In the genomic region with DNA sequence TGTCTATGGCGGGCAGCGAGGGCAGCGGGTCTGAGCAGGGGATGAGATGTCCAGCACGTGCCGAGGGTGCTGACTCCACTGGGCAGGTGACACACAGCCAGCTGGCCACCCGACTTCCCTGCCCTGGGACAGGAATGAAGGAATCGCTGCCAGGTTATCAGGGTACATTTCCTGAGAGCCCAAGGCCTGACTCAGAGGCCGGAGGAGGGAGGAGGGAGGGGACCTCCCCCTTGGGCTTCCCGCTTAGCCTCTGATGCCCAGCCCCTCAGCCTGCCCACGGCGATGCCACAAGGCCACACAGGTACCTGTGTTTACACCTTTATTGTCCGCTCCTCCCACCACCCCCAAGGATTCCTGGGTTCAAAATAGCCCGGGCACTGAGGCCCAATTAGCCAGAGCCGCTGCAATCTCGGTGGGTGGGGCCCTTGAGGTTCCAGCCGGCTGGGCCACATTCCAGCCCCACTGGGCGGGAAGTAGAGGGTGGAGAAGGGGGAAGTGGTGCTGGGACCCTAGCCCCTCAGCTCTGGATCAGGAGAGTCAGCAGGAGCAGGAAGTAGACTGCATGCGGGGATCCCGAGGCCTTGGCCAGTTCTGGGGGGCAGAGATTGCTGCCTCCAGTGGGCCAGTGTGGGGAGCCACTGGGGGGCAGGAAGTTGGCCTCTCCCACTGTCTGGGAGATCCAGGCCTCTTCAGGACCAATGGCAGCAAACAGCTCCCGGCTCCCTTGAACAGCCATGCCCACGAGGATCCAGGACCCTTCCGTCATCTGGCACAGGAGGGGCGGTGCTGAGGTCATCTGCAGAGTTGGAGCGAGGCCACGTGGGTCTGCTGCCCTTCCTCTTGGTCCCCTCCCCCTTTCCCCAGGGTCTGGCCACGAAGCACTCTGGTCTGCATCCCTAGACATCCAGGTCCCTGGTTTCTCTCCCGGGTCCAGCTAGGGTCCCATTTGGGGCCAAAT, we compare ENCODE assay signal across 1 cellular context.
TF ChIP-seq lines count a peak whose summit lies in the region.

No MANE protein-coding gene starts in this region.

TF ChIP-seq in HepG2, 621 proteins besides CTCF, POLR2A, EP300 and RAD21 (continued from another document and continues in another):
- TF ChIP-seq MIXL1 (CRISPR knock-in tag; IDR thresholded peaks at IDR 0.05) (no peak), MYC (CRISPR knock-in tag; IDR thresholded peaks at IDR 0.05; ENCODE audit: borderline replicate concordance) (peak; percentile 63; the same call in 1 of the 2 replicates), ZNF274 (CRISPR knock-in tag; IDR thresholded peaks at IDR 0.05) (0 out of 2 replicates have a peak, but pooled peaks have one; percentile 53), PAF1 (CRISPR knock-in tag; IDR thresholded peaks at IDR 0.05) (no peak), MYNN (CRISPR knock-in tag; IDR thresholded peaks at IDR 0.05; ENCODE audit: low read depth) (no peak), ZNF383 (CRISPR knock-in tag; IDR thresholded peaks at IDR 0.05; ENCODE audit: borderline replicate concordance) (no peak), FOXK1 (CRISPR knock-in tag; IDR thresholded peaks at IDR 0.05; ENCODE audit: borderline replicate concordance, low read depth) (no peak), HMG20A (CRISPR knock-in tag; IDR thresholded peaks at IDR 0.05; ENCODE audit: borderline replicate concordance) (no peak), ZMYM3 (CRISPR knock-in tag; IDR thresholded peaks at IDR 0.05) (0 out of 2 replicates have a peak, but pooled peaks have one; percentile 30), SRF (IDR thresholded peaks at IDR 0.05; ENCODE audit: low read depth, low read length) (no peak), ZNF20 (CRISPR knock-in tag; IDR thresholded peaks at IDR 0.05) (no peak), HNF4A (CRISPR knock-in tag; IDR thresholded peaks at IDR 0.05) (peak; percentile 15; the same call in 1 of the 2 replicates), MXD4 (CRISPR knock-in tag; IDR thresholded peaks at IDR 0.05) (0 out of 2 replicates have a peak, but pooled peaks have one; percentile 58), ZNF839 (CRISPR knock-in tag; IDR thresholded peaks at IDR 0.05; ENCODE audit: borderline replicate concordance) (no peak), GATA4 (IDR thresholded peaks at IDR 0.05; ENCODE audit: borderline replicate concordance, low read depth) (no peak), NBN (conservative IDR thresholded peaks at IDR 0.05) (no peak), THAP11 (CRISPR knock-in tag; IDR thresholded peaks at IDR 0.05) (no peak), ZNF790 (CRISPR knock-in tag; IDR thresholded peaks at IDR 0.05; ENCODE audit: borderline replicate concordance) (no peak), MED13 (CRISPR knock-in tag; IDR thresholded peaks at IDR 0.05) (no peak)
- TF ChIP-seq, protein P1, sequence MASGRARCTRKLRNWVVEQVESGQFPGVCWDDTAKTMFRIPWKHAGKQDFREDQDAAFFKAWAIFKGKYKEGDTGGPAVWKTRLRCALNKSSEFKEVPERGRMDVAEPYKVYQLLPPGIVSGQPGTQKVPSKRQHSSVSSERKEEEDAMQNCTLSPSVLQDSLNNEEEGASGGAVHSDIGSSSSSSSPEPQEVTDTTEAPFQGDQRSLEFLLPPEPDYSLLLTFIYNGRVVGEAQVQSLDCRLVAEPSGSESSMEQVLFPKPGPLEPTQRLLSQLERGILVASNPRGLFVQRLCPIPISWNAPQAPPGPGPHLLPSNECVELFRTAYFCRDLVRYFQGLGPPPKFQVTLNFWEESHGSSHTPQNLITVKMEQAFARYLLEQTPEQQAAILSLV (CRISPR knock-in tag; IDR thresholded peaks at IDR 0.05; ENCODE audit: borderline replicate concordance), result no peak
- TF ChIP-seq, protein P2, sequence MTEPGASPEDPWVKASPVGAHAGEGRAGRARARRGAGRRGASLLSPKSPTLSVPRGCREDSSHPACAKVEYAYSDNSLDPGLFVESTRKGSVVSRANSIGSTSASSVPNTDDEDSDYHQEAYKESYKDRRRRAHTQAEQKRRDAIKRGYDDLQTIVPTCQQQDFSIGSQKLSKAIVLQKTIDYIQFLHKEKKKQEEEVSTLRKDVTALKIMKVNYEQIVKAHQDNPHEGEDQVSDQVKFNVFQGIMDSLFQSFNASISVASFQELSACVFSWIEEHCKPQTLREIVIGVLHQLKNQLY (CRISPR knock-in tag; IDR thresholded peaks at IDR 0.05), result 0 out of 2 replicates have a peak, but pooled peaks have one; percentile 10
- TF ChIP-seq, protein P3, sequence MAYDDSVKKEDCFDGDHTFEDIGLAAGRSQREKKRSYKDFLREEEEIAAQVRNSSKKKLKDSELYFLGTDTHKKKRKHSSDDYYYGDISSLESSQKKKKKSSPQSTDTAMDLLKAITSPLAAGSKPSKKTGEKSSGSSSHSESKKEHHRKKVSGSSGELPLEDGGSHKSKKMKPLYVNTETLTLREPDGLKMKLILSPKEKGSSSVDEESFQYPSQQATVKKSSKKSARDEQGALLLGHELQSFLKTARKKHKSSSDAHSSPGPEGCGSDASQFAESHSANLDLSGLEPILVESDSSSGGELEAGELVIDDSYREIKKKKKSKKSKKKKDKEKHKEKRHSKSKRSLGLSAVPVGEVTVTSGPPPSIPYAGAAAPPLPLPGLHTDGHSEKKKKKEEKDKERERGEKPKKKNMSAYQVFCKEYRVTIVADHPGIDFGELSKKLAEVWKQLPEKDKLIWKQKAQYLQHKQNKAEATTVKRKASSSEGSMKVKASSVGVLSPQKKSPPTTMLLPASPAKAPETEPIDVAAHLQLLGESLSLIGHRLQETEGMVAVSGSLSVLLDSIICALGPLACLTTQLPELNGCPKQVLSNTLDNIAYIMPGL (CRISPR knock-in tag; IDR thresholded peaks at IDR 0.05; ENCODE audit: borderline replicate concordance in 1 of 2, low read depth in 1 of 2), result peak in 1 of 2 experiments; percentile 23; a peak in 1 of 4 replicates
- TF ChIP-seq, protein P4, sequence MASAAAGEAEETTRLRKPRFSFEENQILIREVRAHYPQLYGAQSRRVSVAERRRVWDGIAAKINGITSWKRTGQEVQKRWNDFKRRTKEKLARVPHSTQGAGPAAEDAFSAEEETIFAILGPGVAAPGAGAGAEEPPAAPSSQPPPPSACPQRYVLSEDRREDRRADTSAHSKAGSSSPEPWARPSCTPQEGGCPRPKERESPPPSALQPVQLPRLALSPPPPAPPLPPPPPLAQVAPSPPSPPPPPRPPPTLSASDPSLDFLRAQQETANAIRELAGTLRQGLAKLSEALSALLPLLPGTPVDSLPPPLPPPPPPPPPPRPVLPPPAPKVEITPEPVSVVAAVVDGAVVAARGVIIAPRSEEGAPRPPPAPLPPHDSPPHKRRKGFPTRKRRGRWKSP (CRISPR knock-in tag; IDR thresholded peaks at IDR 0.05), result no peak
- TF ChIP-seq, protein P5, sequence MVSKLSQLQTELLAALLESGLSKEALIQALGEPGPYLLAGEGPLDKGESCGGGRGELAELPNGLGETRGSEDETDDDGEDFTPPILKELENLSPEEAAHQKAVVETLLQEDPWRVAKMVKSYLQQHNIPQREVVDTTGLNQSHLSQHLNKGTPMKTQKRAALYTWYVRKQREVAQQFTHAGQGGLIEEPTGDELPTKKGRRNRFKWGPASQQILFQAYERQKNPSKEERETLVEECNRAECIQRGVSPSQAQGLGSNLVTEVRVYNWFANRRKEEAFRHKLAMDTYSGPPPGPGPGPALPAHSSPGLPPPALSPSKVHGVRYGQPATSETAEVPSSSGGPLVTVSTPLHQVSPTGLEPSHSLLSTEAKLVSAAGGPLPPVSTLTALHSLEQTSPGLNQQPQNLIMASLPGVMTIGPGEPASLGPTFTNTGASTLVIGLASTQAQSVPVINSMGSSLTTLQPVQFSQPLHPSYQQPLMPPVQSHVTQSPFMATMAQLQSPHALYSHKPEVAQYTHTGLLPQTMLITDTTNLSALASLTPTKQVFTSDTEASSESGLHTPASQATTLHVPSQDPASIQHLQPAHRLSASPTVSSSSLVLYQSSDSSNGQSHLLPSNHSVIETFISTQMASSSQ (IDR thresholded peaks at IDR 0.05; ENCODE audit: low read depth), result no peak
- TF ChIP-seq, protein P5 (CRISPR knock-in tag; IDR thresholded peaks at IDR 0.05; ENCODE audit: borderline replicate concordance), result no peak
- TF ChIP-seq, protein P6, sequence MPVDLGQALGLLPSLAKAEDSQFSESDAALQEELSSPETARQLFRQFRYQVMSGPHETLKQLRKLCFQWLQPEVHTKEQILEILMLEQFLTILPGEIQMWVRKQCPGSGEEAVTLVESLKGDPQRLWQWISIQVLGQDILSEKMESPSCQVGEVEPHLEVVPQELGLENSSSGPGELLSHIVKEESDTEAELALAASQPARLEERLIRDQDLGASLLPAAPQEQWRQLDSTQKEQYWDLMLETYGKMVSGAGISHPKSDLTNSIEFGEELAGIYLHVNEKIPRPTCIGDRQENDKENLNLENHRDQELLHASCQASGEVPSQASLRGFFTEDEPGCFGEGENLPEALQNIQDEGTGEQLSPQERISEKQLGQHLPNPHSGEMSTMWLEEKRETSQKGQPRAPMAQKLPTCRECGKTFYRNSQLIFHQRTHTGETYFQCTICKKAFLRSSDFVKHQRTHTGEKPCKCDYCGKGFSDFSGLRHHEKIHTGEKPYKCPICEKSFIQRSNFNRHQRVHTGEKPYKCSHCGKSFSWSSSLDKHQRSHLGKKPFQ (CRISPR knock-in tag; IDR thresholded peaks at IDR 0.05; ENCODE audit: insufficient replicate concordance), result no peak
- TF ChIP-seq, protein P7, sequence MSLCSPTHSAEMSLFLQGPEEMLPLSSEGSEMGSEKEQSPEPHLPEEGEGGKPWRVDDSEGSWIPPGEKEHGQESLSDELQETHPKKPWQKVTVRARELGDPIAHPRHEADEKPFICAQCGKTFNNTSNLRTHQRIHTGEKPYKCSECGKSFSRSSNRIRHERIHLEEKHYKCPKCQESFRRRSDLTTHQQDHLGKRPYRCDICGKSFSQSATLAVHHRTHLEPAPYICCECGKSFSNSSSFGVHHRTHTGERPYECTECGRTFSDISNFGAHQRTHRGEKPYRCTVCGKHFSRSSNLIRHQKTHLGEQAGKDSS (CRISPR knock-in tag; IDR thresholded peaks at IDR 0.05; ENCODE audit: borderline replicate concordance, low read depth), result peak; percentile 12; the same call in 1 of the 2 replicates
- TF ChIP-seq, protein P8, sequence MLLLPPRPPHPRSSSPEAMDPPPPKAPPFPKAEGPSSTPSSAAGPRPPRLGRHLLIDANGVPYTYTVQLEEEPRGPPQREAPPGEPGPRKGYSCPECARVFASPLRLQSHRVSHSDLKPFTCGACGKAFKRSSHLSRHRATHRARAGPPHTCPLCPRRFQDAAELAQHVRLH (CRISPR knock-in tag; IDR thresholded peaks at IDR 0.05; ENCODE audit: borderline replicate concordance, low read depth), result no peak
- TF ChIP-seq, protein P9, sequence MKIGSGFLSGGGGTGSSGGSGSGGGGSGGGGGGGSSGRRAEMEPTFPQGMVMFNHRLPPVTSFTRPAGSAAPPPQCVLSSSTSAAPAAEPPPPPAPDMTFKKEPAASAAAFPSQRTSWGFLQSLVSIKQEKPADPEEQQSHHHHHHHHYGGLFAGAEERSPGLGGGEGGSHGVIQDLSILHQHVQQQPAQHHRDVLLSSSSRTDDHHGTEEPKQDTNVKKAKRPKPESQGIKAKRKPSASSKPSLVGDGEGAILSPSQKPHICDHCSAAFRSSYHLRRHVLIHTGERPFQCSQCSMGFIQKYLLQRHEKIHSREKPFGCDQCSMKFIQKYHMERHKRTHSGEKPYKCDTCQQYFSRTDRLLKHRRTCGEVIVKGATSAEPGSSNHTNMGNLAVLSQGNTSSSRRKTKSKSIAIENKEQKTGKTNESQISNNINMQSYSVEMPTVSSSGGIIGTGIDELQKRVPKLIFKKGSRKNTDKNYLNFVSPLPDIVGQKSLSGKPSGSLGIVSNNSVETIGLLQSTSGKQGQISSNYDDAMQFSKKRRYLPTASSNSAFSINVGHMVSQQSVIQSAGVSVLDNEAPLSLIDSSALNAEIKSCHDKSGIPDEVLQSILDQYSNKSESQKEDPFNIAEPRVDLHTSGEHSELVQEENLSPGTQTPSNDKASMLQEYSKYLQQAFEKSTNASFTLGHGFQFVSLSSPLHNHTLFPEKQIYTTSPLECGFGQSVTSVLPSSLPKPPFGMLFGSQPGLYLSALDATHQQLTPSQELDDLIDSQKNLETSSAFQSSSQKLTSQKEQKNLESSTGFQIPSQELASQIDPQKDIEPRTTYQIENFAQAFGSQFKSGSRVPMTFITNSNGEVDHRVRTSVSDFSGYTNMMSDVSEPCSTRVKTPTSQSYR (CRISPR knock-in tag; IDR thresholded peaks at IDR 0.05; ENCODE audit: borderline replicate concordance), result peak; percentile 66
- TF ChIP-seq, protein P10, sequence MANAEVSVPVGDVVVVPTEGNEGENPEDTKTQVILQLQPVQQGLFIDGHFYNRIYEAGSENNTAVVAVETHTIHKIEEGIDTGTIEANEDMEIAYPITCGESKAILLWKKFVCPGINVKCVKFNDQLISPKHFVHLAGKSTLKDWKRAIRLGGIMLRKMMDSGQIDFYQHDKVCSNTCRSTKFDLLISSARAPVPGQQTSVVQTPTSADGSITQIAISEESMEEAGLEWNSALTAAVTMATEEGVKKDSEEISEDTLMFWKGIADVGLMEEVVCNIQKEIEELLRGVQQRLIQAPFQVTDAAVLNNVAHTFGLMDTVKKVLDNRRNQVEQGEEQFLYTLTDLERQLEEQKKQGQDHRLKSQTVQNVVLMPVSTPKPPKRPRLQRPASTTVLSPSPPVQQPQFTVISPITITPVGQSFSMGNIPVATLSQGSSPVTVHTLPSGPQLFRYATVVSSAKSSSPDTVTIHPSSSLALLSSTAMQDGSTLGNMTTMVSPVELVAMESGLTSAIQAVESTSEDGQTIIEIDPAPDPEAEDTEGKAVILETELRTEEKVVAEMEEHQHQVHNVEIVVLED (CRISPR knock-in tag; IDR thresholded peaks at IDR 0.05; ENCODE audit: borderline replicate concordance), result peak; percentile 11; the same call in 1 of the 2 replicates
- TF ChIP-seq, protein P11, sequence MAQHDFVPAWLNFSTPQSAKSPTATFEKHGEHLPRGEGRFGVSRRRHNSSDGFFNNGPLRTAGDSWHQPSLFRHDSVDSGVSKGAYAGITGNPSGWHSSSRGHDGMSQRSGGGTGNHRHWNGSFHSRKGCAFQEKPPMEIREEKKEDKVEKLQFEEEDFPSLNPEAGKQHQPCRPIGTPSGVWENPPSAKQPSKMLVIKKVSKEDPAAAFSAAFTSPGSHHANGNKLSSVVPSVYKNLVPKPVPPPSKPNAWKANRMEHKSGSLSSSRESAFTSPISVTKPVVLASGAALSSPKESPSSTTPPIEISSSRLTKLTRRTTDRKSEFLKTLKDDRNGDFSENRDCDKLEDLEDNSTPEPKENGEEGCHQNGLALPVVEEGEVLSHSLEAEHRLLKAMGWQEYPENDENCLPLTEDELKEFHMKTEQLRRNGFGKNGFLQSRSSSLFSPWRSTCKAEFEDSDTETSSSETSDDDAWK (CRISPR knock-in tag; IDR thresholded peaks at IDR 0.05), result no peak
- TF ChIP-seq, protein P12, sequence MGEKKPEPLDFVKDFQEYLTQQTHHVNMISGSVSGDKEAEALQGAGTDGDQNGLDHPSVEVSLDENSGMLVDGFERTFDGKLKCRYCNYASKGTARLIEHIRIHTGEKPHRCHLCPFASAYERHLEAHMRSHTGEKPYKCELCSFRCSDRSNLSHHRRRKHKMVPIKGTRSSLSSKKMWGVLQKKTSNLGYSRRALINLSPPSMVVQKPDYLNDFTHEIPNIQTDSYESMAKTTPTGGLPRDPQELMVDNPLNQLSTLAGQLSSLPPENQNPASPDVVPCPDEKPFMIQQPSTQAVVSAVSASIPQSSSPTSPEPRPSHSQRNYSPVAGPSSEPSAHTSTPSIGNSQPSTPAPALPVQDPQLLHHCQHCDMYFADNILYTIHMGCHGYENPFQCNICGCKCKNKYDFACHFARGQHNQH (CRISPR knock-in tag; IDR thresholded peaks at IDR 0.05), result no peak
